In genomic region chr13:100392709-100393630, GRCh38 we compare ENCODE assay signal across 1 cellular context.
TF ChIP-seq lines count a peak whose summit lies in the region.

No MANE protein-coding gene starts in this region.

TF ChIP-seq in GM23338, 12 proteins besides CTCF, POLR2A, EP300 and RAD21 (continued from another document):
- TF ChIP-seq ZNF462 (CRISPR knock-in tag; IDR thresholded peaks at IDR 0.05) (no peak), EZH2 (IDR thresholded peaks at IDR 0.05; ENCODE audit: low read depth, unreplicated experiment) (no peak), ETS1 (IDR thresholded peaks at IDR 0.05) (no peak), JUNB (IDR thresholded peaks at IDR 0.05; ENCODE audit: unreplicated experiment) (no peak), EZH2phosphoT487 (IDR thresholded peaks at IDR 0.05; ENCODE audit: unreplicated experiment) (no peak), ZNF114 (CRISPR knock-in tag; IDR thresholded peaks at IDR 0.05) (no peak)
TF ChIP-seq in GM23338: peak in this region for 0.
